8 cellular contexts compared by ENCODE assay signal in the genomic region with DNA sequence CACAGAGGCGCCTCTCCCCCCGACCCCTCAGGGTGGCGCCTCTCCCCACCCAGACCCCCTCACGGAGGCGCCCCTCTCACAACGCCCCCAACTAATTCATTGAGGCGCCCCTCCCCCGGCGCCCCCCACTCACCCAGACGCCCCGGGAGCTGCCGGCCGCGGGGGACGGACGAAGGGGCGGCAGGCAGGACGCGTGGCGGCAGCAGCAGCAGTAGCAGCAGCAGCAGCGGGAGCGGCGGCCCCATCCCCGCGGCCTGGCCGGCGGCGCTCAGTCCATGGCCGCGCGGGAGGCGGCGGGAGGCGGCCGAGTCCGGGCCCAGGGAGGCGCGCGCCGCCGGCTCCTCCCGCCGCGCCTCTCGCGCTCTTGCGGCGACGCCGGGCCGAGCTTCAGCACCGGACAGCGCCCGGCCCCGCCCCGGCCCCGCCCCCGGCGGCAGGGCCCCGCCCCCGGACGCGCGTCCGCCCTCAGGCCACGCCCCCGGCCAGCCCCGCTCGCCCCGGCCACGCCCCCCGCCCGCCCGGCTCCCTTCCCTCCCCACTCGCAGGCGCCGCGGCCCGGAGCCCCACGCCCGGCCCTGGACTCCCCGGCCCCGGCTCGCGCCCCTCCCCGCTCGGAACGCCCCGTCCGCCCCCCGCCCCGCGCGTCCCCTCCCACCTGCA. TPM values are rescaled to one million over a fixed set of nuclear protein-coding genes. Genes with fewer than 3 reads are reported as not detected.
DNase-seq lines count a peak whose midpoint lies in the region; ATAC-seq and TF ChIP-seq lines count a peak whose summit lies in the region.

A gene (minus strand): TSS at position 399 of the 660 bp plus-strand sequence.

- no peak for TF ChIP-seq CTCF in MM.1S (IDR thresholded peaks at IDR 0.05; ENCODE audit: low read length)

- H3K36me3 ChIP-seq in H7 (replicated peaks; ENCODE audit: control insufficient read depth, insufficient read depth, low read length), result no peaks in the 10 kb centered on the region
- H3K36me3 ChIP-seq in mucosa of rectum (ENCODE audit: control insufficient read depth in 2 of 2, insufficient read depth in 2 of 2, low read length in 2 of 2), result no peaks in the 10 kb centered on the region
- H3K36me3 ChIP-seq in MM.1S (replicated peaks; ENCODE audit: insufficient read depth, low read length), result no peaks in the 10 kb centered on the region

- peaks cover 2% of the 10 kb centered on the region for H3K4me1 Mint-ChIP-seq in activated CD8-positive, alpha-beta memory T cell treated with anti-CD3 and anti-CD28 coated beads, Interleukin-2, amount 10 ng/mL, durations not matched to agents 7 days and 5 days

- H3K9ac ChIP-seq in mucosa of rectum (ENCODE audit: low read depth in 1 of 2, low read length in 2 of 2) (peak within 1 kb of the TSS in 1 of 2 donors; percentile 38), MM.1S (ENCODE audit: low read length) (no peak within 1 kb of the TSS)

- H3K27ac Mint-ChIP-seq in activated CD8-positive, alpha-beta memory T cell treated with anti-CD3 and anti-CD28 coated beads, Interleukin-2, amount 10 ng/mL, durations not matched to agents 7 days and 5 days, result no peak within 1 kb of the TSS

- DNase-seq in COR-L47 (lab: John Stamatoyannopoulos, UW) (peak; percentile 62), H7 (peak; percentile 99), NCI-H460 (ENCODE audit: extremely low read depth, low read depth) (peak; percentile 60), epidermal melanocyte (ENCODE audit: insufficient read length, low spot score) (peak; percentile 24), MM.1S (no peak)
- peak; percentile 50 for DNase-seq in activated CD8-positive, alpha-beta memory T cell treated with anti-CD3 and anti-CD28 coated beads, Interleukin-2, amount 10 ng/mL, durations not matched to agents 7 days and 5 days
- DNase-seq in stimulated activated CD8-positive, alpha-beta memory T cell treated with anti-CD3 and anti-CD28 coated beads, Interleukin-4, amount 100 ng/mL, for 48 hours, result peak; percentile 74

- H3K27me3 ChIP-seq in H7 (ENCODE audit: control insufficient read depth, insufficient read depth, low read length), result peaks cover 52% of the 10 kb centered on the region
- H3K27me3 ChIP-seq in mucosa of rectum (ENCODE audit: control insufficient read depth in 2 of 2, insufficient read depth in 2 of 2, low read length in 2 of 2), result peaks cover 10 to 15% of the 10 kb centered on the region in 2 donors
- peaks cover 24% of the 10 kb centered on the region for H3K27me3 ChIP-seq in MM.1S (replicated peaks; ENCODE audit: insufficient read depth, low read length)

- H3K27me3 Mint-ChIP-seq in activated CD8-positive, alpha-beta memory T cell treated with anti-CD3 and anti-CD28 coated beads, Interleukin-2, amount 10 ng/mL, durations not matched to agents 7 days and 5 days, result peaks cover 31% of the 10 kb centered on the region

- no peaks in the 10 kb centered on the region for H3K9me3 ChIP-seq in mucosa of rectum (ENCODE audit: control insufficient read depth in 2 of 2, low read length in 2 of 2)
- H3K9me3 ChIP-seq in MM.1S (replicated peaks; ENCODE audit: insufficient read depth, low read length), result no peaks in the 10 kb centered on the region

- H3K4me3 ChIP-seq in H7 (ENCODE audit: insufficient read depth, low read depth, low read length), result peak within 1 kb of the TSS; percentile 38
- H3K4me3 ChIP-seq in mucosa of rectum (ENCODE audit: low read length in 2 of 2), result peak within 1 kb of the TSS in 1 of 2 donors; percentile 47
- H3K4me3 ChIP-seq in MM.1S (ENCODE audit: low read length), result no peak within 1 kb of the TSS

- H3K4me1 ChIP-seq in mucosa of rectum (ENCODE audit: control insufficient read depth in 2 of 2, insufficient read depth in 2 of 2, low read length in 2 of 2) (peaks cover 13 to 30% of the 10 kb centered on the region in 2 donors), MM.1S (ENCODE audit: low read length) (no peaks in the 10 kb centered on the region)

- no peaks in the 10 kb centered on the region for H3K79me2 ChIP-seq in MM.1S (ENCODE audit: low read length)

- no peak within 1 kb of the TSS for H2AFZ ChIP-seq in MM.1S (ENCODE audit: low read length)

- CTCF ChIA-PET in activated CD8-positive, alpha-beta memory T cell treated with anti-CD3 and anti-CD28 coated beads, Interleukin-2, amount 10 ng/mL, durations not matched to agents 7 days and 5 days (lab: Charles Lee), result no interaction called here

- no peak within 1 kb of the TSS for H3K4me2 ChIP-seq in MM.1S (ENCODE audit: low read depth, low read length)

- no peaks in the 10 kb centered on the region for H3K9me2 ChIP-seq in MM.1S (replicated peaks; ENCODE audit: insufficient read depth, low read length)

- H3K27ac ChIP-seq in mucosa of rectum (ENCODE audit: low read depth in 2 of 2, low read length in 2 of 2) (peak within 1 kb of the TSS; percentile 58 to 66), MM.1S (ENCODE audit: low read length) (no peak within 1 kb of the TSS)

- no peaks in the 10 kb centered on the region for H3F3A ChIP-seq in MM.1S (ENCODE audit: insufficient read depth, low read length)

- no peak within 1 kb of the TSS for H3K4me3 Mint-ChIP-seq in activated CD8-positive, alpha-beta memory T cell treated with anti-CD3 and anti-CD28 coated beads, Interleukin-2, amount 10 ng/mL, durations not matched to agents 7 days and 5 days

- H4K20me1 ChIP-seq in MM.1S (ENCODE audit: insufficient read depth, low read length), result no peaks in the 10 kb centered on the region

- ATAC-seq in activated CD8-positive, alpha-beta memory T cell treated with anti-CD3 and anti-CD28 coated beads, Interleukin-2, amount 10 ng/mL, durations not matched to agents 7 days and 5 days, result peak; percentile 81

- H3K36me3 Mint-ChIP-seq in activated CD8-positive, alpha-beta memory T cell treated with anti-CD3 and anti-CD28 coated beads, Interleukin-2, amount 10 ng/mL, durations not matched to agents 7 days and 5 days, result no peaks in the 10 kb centered on the region

- no peaks in the 10 kb centered on the region for H3K9me3 Mint-ChIP-seq in activated CD8-positive, alpha-beta memory T cell treated with anti-CD3 and anti-CD28 coated beads, Interleukin-2, amount 10 ng/mL, durations not matched to agents 7 days and 5 days (ENCODE audit: low read depth)

RNA-seq across cellular contexts. Expression of the gene that starts here (rescaled TPM):
- total RNA-seq in H7 (2014; rRNA removed; shearing (Covaris generic)), result 0.70 and 0.80 TPM in 2 replicates
- 2.9 and 3.5 TPM in 2 replicates for total RNA-seq in NCI-H460 (2014; rRNA removed; shearing (Covaris generic))
- 0.26 and 0.95 TPM in 2 replicates for polyA plus RNA-seq in NCI-H460 (2014; cell fraction: nucleus; rRNA removed)
- total RNA-seq in activated CD8-positive, alpha-beta memory T cell treated with anti-CD3 and anti-CD28 coated beads, Interleukin-2, amount 10 ng/mL, durations not matched to agents 7 days and 5 days, result 1 to 10 TPM; 3.2 to 5.7 TPM

Comparison
In these comparisons a context has a peak if more than half of its experiments do, and no peak if none do; other contexts are left out.
1. Peak in DNase-seq and H3K4me3 ChIP-seq in H7; RNA of the gene not detected or under 1 TPM.